Comparison of ENCODE assay signal across 2 cellular contexts in the genomic region with DNA sequence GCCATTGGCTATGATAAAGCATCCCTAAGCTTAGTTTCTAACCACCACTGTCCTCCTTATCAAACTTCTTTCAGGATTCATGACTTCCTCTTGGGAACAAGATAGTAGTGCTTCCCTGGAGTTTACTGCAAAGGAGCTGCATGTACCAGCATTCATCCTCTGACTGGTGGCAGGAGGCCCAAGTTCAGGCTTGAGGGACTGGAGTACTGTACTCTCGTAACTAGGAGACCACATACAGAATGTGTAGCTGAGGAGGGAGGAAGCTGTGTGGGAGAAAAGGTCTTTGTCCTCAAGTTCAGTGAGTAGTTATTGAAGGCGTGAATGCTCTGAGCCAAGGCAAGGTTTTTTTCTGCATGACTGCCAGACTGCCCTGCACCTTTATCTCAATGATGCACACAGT.
TF ChIP-seq lines count a peak whose summit lies in the region.

No MANE protein-coding gene starts in this region.

TF ChIP-seq in liver, 16 proteins besides CTCF, POLR2A, EP300 and RAD21:
- TF ChIP-seq HNF4G (IDR thresholded peaks at IDR 0.05) (no peak), GABPA (IDR thresholded peaks at IDR 0.05 in 1 of 2, conservative IDR thresholded peaks at IDR 0.05 in 1 of 2) (no peak), EGR1 (IDR thresholded peaks at IDR 0.05; ENCODE audit: low read depth in 2 of 2) (no peak), JUND (IDR thresholded peaks at IDR 0.05) (no peak), RXRA (IDR thresholded peaks at IDR 0.05) (peak; percentile 74 to 77), FOXA1 (IDR thresholded peaks at IDR 0.05) (no peak), NR2F2 (IDR thresholded peaks at IDR 0.05) (peak; percentile 42)
- TF ChIP-seq, protein P1, sequence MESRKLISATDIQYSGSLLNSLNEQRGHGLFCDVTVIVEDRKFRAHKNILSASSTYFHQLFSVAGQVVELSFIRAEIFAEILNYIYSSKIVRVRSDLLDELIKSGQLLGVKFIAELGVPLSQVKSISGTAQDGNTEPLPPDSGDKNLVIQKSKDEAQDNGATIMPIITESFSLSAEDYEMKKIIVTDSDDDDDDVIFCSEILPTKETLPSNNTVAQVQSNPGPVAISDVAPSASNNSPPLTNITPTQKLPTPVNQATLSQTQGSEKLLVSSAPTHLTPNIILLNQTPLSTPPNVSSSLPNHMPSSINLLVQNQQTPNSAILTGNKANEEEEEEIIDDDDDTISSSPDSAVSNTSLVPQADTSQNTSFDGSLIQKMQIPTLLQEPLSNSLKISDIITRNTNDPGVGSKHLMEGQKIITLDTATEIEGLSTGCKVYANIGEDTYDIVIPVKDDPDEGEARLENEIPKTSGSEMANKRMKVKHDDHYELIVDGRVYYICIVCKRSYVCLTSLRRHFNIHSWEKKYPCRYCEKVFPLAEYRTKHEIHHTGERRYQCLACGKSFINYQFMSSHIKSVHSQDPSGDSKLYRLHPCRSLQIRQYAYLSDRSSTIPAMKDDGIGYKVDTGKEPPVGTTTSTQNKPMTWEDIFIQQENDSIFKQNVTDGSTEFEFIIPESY (IDR thresholded peaks at IDR 0.05), result no peak

TF ChIP-seq in HepG2, 621 proteins besides CTCF, POLR2A, EP300 and RAD21:
- TF ChIP-seq ELF4 (CRISPR knock-in tag; IDR thresholded peaks at IDR 0.05; ENCODE audit: borderline replicate concordance) (no peak), AGO2 (optimal IDR thresholded peaks at IDR 0.05; ENCODE audit: low read depth, low read length) (no peak), ZNF644 (CRISPR knock-in tag; IDR thresholded peaks at IDR 0.05; ENCODE audit: low read depth) (no peak), PHB2 (IDR thresholded peaks at IDR 0.05; ENCODE audit: partially characterized antibody) (no peak)
- TF ChIP-seq, protein P2, sequence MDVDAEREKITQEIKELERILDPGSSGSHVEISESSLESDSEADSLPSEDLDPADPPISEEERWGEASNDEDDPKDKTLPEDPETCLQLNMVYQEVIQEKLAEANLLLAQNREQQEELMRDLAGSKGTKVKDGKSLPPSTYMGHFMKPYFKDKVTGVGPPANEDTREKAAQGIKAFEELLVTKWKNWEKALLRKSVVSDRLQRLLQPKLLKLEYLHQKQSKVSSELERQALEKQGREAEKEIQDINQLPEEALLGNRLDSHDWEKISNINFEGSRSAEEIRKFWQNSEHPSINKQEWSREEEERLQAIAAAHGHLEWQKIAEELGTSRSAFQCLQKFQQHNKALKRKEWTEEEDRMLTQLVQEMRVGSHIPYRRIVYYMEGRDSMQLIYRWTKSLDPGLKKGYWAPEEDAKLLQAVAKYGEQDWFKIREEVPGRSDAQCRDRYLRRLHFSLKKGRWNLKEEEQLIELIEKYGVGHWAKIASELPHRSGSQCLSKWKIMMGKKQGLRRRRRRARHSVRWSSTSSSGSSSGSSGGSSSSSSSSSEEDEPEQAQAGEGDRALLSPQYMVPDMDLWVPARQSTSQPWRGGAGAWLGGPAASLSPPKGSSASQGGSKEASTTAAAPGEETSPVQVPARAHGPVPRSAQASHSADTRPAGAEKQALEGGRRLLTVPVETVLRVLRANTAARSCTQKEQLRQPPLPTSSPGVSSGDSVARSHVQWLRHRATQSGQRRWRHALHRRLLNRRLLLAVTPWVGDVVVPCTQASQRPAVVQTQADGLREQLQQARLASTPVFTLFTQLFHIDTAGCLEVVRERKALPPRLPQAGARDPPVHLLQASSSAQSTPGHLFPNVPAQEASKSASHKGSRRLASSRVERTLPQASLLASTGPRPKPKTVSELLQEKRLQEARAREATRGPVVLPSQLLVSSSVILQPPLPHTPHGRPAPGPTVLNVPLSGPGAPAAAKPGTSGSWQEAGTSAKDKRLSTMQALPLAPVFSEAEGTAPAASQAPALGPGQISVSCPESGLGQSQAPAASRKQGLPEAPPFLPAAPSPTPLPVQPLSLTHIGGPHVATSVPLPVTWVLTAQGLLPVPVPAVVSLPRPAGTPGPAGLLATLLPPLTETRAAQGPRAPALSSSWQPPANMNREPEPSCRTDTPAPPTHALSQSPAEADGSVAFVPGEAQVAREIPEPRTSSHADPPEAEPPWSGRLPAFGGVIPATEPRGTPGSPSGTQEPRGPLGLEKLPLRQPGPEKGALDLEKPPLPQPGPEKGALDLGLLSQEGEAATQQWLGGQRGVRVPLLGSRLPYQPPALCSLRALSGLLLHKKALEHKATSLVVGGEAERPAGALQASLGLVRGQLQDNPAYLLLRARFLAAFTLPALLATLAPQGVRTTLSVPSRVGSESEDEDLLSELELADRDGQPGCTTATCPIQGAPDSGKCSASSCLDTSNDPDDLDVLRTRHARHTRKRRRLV (CRISPR knock-in tag; IDR thresholded peaks at IDR 0.05), result no peak
